1 cellular context compared by ENCODE assay signal in genomic region chr6:43334466-43335095, GRCh38.
A peak's percentile ranks its signal among the peaks of the same experiment; 100 is the strongest.
TF ChIP-seq lines count a peak whose summit lies in the region.

No MANE protein-coding gene starts in this region.

TF ChIP-seq in HepG2, 621 proteins besides CTCF, POLR2A, EP300 and RAD21 (continued from another document and continues in another):
- 0 out of 2 replicates have a peak, but pooled peaks have one; percentile 28 for TF ChIP-seq ZNF800 (CRISPR knock-in tag; IDR thresholded peaks at IDR 0.05)
- 0 out of 2 replicates have a peak, but pooled peaks have one; percentile 9 for TF ChIP-seq TARDBP (CRISPR knock-in tag; IDR thresholded peaks at IDR 0.05)
- 0 out of 2 replicates have a peak, but pooled peaks have one; percentile 45 for TF ChIP-seq ZFP36L2 (CRISPR knock-in tag; IDR thresholded peaks at IDR 0.05)
- TF ChIP-seq ZNF407 (CRISPR knock-in tag; IDR thresholded peaks at IDR 0.05; ENCODE audit: not compliant biosample characterization) = no peak
- peak; percentile 93 for TF ChIP-seq SMC3 (IDR thresholded peaks at IDR 0.05; ENCODE audit: low read length)
- 0 out of 2 replicates have a peak, but pooled peaks have one; percentile 39 for TF ChIP-seq ZNF142 (CRISPR knock-in tag; IDR thresholded peaks at IDR 0.05)
- TF ChIP-seq NCOA2 (CRISPR knock-in tag; IDR thresholded peaks at IDR 0.05) = 0 out of 2 replicates have a peak, but pooled peaks have one; percentile 19
- TF ChIP-seq TEAD3 (CRISPR knock-in tag; optimal IDR thresholded peaks at IDR 0.05; ENCODE audit: borderline replicate concordance) = peak; percentile 70
- no peak for TF ChIP-seq ZNF451 (CRISPR knock-in tag; IDR thresholded peaks at IDR 0.05)
- 0 out of 2 replicates have a peak, but pooled peaks have one; percentile 22 for TF ChIP-seq ZNF614 (CRISPR knock-in tag; IDR thresholded peaks at IDR 0.05; ENCODE audit: borderline replicate concordance)
- TF ChIP-seq ZNF432 (CRISPR knock-in tag; IDR thresholded peaks at IDR 0.05; ENCODE audit: borderline replicate concordance) = no peak
- TF ChIP-seq HMGXB4 (CRISPR knock-in tag; IDR thresholded peaks at IDR 0.05; ENCODE audit: borderline replicate concordance in 1 of 2, low read depth in 1 of 2) = peak in 1 of 2 experiments; percentile 42; a peak in 1 of 4 replicates
- no peak for TF ChIP-seq USF2 (IDR thresholded peaks at IDR 0.05; ENCODE audit: low read depth, low read length)
- no peak for TF ChIP-seq USF2 (CRISPR knock-in tag; IDR thresholded peaks at IDR 0.05; ENCODE audit: borderline replicate concordance)
- no peak; the same call in 1 of the 2 replicates for TF ChIP-seq NR2F6 (IDR thresholded peaks at IDR 0.05)
- TF ChIP-seq NR2F6 (CRISPR knock-in tag; IDR thresholded peaks at IDR 0.05) = peak; percentile 59; the same call in 1 of the 2 replicates
- TF ChIP-seq ZNF629 (CRISPR knock-in tag; conservative IDR thresholded peaks at IDR 0.05) = no peak
- TF ChIP-seq GATAD1 (CRISPR knock-in tag; IDR thresholded peaks at IDR 0.05) = no peak
- TF ChIP-seq HNF4A (CRISPR knock-in tag; IDR thresholded peaks at IDR 0.05) = no peak
- TF ChIP-seq ELF4 (CRISPR knock-in tag; IDR thresholded peaks at IDR 0.05; ENCODE audit: borderline replicate concordance) = 0 out of 2 replicates have a peak, but pooled peaks have one; percentile 34
- TF ChIP-seq ZNF770 (CRISPR knock-in tag; IDR thresholded peaks at IDR 0.05) = 0 out of 2 replicates have a peak, but pooled peaks have one; percentile 25
- no peak for TF ChIP-seq TOPORS (CRISPR knock-in tag; IDR thresholded peaks at IDR 0.05)
- 0 out of 2 replicates have a peak, but pooled peaks have one; percentile 35 for TF ChIP-seq SP140L (CRISPR knock-in tag; IDR thresholded peaks at IDR 0.05; ENCODE audit: borderline replicate concordance)
- TF ChIP-seq NFKBIZ (CRISPR knock-in tag; IDR thresholded peaks at IDR 0.05) = 0 out of 2 replicates have a peak, but pooled peaks have one; percentile 28
- peak; percentile 37; the same call in 1 of the 2 replicates for TF ChIP-seq SIX1 (CRISPR knock-in tag; IDR thresholded peaks at IDR 0.05; ENCODE audit: borderline replicate concordance)
- peak; percentile 40; the same call in 1 of the 2 replicates for TF ChIP-seq SAP130 (CRISPR knock-in tag; IDR thresholded peaks at IDR 0.05; ENCODE audit: low read depth)
- 0 out of 2 replicates have a peak, but pooled peaks have one; percentile 33 for TF ChIP-seq FOXJ3 (CRISPR knock-in tag; IDR thresholded peaks at IDR 0.05; ENCODE audit: borderline replicate concordance)
- no peak for TF ChIP-seq PHF8 (CRISPR knock-in tag; IDR thresholded peaks at IDR 0.05)
- TF ChIP-seq PATZ1 (CRISPR knock-in tag; IDR thresholded peaks at IDR 0.05) = 0 out of 2 replicates have a peak, but pooled peaks have one; percentile 34
